ENCODE assay signal across 1 cellular context in the genomic region with DNA sequence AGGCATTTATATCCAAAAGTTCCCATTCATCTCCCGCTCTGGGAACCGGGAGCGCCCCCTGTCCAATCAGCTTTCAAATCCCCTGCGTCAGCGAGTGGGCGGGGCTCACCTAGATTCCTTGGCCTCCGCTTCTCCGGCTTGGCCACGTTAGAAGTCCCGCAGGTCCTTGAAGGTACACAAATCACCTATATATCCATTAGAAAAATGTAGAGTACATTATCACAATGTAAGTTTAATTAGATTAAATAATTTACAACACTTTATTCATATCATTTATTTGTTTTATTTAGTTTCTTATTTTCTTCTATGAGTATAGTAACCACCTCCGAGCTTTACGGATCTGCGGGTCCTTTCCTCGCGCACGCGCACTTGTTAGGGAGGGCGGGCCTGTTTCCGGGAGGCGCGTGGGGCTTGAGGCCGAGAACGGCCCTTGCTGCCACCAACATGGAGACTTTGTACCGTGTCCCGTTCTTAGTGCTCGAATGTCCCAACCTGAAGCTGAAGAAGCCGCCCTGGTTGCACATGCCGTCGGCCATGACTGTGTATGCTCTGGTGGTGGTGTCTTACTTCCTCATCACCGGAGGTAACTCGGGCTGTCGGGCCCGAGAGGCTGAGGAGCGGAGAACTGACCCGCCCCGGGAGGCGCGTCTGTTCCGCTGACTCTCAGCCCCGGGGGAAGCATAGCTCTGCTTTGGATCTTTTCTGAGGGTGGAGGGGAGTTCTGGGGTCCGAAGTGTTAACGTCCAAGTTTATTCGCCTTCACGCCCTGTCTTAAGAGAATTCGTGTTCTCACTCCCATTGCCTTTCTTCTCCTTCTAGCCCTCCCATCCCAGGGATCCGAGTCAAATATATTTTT.
TF ChIP-seq lines count a peak whose summit lies in the region.

A gene (plus strand): TSS at position 388 of the 856 bp plus-strand sequence. CDS start 57 bp downstream, at position 445.

TF ChIP-seq in GM23338, 12 proteins besides CTCF, POLR2A, EP300 and RAD21:
- TF ChIP-seq, protein P1, sequence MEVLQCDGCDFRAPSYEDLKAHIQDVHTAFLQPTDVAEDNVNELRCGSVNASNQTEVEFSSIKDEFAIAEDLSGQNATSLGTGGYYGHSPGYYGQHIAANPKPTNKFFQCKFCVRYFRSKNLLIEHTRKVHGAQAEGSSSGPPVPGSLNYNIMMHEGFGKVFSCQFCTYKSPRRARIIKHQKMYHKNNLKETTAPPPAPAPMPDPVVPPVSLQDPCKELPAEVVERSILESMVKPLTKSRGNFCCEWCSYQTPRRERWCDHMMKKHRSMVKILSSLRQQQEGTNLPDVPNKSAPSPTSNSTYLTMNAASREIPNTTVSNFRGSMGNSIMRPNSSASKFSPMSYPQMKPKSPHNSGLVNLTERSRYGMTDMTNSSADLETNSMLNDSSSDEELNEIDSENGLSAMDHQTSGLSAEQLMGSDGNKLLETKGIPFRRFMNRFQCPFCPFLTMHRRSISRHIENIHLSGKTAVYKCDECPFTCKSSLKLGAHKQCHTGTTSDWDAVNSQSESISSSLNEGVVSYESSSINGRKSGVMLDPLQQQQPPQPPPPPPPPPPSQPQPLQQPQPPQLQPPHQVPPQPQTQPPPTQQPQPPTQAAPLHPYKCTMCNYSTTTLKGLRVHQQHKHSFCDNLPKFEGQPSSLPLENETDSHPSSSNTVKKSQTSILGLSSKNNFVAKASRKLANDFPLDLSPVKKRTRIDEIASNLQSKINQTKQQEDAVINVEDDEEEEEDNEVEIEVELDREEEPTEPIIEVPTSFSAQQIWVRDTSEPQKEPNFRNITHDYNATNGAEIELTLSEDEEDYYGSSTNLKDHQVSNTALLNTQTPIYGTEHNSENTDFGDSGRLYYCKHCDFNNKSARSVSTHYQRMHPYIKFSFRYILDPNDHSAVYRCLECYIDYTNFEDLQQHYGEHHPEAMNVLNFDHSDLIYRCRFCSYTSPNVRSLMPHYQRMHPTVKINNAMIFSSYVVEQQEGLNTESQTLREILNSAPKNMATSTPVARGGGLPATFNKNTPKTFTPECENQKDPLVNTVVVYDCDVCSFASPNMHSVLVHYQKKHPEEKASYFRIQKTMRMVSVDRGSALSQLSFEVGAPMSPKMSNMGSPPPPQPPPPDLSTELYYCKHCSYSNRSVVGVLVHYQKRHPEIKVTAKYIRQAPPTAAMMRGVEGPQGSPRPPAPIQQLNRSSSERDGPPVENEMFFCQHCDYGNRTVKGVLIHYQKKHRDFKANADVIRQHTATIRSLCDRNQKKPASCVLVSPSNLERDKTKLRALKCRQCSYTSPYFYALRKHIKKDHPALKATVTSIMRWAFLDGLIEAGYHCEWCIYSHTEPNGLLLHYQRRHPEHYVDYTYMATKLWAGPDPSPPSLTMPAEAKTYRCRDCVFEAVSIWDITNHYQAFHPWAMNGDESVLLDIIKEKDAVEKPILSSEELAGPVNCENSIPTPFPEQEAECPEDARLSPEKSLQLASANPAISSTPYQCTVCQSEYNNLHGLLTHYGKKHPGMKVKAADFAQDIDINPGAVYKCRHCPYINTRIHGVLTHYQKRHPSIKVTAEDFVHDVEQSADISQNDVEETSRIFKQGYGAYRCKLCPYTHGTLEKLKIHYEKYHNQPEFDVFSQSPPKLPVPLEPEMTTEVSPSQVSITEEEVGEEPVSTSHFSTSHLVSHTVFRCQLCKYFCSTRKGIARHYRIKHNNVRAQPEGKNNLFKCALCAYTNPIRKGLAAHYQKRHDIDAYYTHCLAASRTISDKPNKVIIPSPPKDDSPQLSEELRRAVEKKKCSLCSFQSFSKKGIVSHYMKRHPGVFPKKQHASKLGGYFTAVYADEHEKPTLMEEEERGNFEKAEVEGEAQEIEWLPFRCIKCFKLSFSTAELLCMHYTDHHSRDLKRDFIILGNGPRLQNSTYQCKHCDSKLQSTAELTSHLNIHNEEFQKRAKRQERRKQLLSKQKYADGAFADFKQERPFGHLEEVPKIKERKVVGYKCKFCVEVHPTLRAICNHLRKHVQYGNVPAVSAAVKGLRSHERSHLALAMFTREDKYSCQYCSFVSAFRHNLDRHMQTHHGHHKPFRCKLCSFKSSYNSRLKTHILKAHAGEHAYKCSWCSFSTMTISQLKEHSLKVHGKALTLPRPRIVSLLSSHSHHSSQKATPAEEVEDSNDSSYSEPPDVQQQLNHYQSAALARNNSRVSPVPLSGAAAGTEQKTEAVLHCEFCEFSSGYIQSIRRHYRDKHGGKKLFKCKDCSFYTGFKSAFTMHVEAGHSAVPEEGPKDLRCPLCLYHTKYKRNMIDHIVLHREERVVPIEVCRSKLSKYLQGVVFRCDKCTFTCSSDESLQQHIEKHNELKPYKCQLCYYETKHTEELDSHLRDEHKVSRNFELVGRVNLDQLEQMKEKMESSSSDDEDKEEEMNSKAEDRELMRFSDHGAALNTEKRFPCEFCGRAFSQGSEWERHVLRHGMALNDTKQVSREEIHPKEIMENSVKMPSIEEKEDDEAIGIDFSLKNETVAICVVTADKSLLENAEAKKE (CRISPR knock-in tag; IDR thresholded peaks at IDR 0.05) = no peak
- no peak for TF ChIP-seq NANOG (IDR thresholded peaks at IDR 0.05; ENCODE audit: borderline replicate concordance)
- TF ChIP-seq ZNF114 (CRISPR knock-in tag; IDR thresholded peaks at IDR 0.05) = 0 out of 2 replicates have a peak, but pooled peaks have one; percentile 10
- TF ChIP-seq CREB1 (CRISPR knock-in tag; IDR thresholded peaks at IDR 0.05; ENCODE audit: low read depth) = peak; percentile 72
- TF ChIP-seq ZNF331 (CRISPR knock-in tag; IDR thresholded peaks at IDR 0.05; ENCODE audit: low read depth) = no peak
- TF ChIP-seq JUNB (IDR thresholded peaks at IDR 0.05; ENCODE audit: unreplicated experiment) = no peak
- TF ChIP-seq POLR2AphosphoS5 (IDR thresholded peaks at IDR 0.05; ENCODE audit: low read depth) = peak; percentile 94
- TF ChIP-seq, protein P2, sequence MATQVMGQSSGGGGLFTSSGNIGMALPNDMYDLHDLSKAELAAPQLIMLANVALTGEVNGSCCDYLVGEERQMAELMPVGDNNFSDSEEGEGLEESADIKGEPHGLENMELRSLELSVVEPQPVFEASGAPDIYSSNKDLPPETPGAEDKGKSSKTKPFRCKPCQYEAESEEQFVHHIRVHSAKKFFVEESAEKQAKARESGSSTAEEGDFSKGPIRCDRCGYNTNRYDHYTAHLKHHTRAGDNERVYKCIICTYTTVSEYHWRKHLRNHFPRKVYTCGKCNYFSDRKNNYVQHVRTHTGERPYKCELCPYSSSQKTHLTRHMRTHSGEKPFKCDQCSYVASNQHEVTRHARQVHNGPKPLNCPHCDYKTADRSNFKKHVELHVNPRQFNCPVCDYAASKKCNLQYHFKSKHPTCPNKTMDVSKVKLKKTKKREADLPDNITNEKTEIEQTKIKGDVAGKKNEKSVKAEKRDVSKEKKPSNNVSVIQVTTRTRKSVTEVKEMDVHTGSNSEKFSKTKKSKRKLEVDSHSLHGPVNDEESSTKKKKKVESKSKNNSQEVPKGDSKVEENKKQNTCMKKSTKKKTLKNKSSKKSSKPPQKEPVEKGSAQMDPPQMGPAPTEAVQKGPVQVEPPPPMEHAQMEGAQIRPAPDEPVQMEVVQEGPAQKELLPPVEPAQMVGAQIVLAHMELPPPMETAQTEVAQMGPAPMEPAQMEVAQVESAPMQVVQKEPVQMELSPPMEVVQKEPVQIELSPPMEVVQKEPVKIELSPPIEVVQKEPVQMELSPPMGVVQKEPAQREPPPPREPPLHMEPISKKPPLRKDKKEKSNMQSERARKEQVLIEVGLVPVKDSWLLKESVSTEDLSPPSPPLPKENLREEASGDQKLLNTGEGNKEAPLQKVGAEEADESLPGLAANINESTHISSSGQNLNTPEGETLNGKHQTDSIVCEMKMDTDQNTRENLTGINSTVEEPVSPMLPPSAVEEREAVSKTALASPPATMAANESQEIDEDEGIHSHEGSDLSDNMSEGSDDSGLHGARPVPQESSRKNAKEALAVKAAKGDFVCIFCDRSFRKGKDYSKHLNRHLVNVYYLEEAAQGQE (IDR thresholded peaks at IDR 0.05; ENCODE audit: unreplicated experiment) = no peak
